In the genomic region with DNA sequence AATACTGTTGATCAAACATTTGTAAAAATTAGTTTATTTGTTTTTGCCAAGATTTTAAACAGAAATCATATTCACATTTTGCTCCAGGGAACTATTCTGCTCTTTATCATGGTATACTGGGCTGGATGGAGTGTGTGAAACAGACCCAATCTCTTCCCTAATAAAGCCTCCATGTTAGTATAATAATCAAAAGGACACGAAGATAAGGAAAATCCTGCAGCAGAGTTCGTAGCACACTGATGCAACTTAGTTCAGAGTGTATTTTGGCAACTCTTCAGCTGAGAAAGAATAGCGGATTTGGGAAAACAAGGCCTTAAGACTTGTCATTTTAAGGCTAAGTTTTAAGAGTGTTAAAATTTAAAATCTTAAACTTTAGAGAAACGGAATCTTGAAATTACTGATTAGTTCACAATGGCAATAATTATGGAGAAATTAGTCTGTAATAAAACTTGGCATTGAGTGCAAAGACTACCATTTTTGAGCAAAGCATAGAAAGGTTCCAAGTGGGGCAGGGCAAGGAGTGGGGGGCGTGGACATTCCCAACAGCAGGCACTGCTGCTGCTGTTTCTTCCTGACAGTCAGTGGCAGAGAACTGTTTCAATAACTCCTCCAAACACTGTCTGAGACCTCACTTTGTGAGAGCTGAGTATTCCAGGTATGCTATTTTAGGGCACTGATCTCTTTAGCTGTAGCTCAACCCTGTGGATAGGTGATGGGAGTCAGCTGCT, we compare ENCODE assay signal across 23 cellular contexts.
"Had no signal": no experiment of that assay in that cellular context is flagged by ENCODE, and none has a peak within 500 bp of the region (broad histone marks: within the 10 kb centered on the region; RNA-seq: fewer than 3 reads in every experiment).

No MANE protein-coding gene starts in this region.

- H3K27ac ChIP-seq: heart right ventricle, hepatocyte, lower lobe of right lung, neutrophil, parathyroid adenoma, psoas muscle, right lobe of liver, stomach, testis, thyroid gland, transverse colon, upper lobe of left lung had no signal

- H3K4me3 ChIP-seq: heart right ventricle, hepatocyte, lower lobe of right lung, psoas muscle, right lobe of liver, stomach, testis, thyroid gland, transverse colon, upper lobe of left lung had no signal

- DNase-seq: heart right ventricle; islet precursor cell; lower lobe of right lung; mesenchymal stem cell; naive thymus-derived CD8-positive, alpha-beta T cell; occipital lobe; psoas muscle; right lobe of liver; stimulated activated CD4-positive, alpha-beta T cell treated with anti-CD3 and anti-CD28 coated beads, Interleukin-12 subunit alpha, Interleukin-12 subunit beta, amount 100 ng/mL, for 4 hours; stimulated activated CD4-positive, alpha-beta T cell treated with anti-CD3 and anti-CD28 coated beads, Interleukin-15, amount 100 ng/mL, for 24 hours; stimulated activated CD4-positive, alpha-beta T cell treated with anti-CD3 and anti-CD28 coated beads, Interleukin-2, amount 100 ng/mL, for 24 hours; stimulated activated CD4-positive, alpha-beta T cell treated with anti-CD3 and anti-CD28 coated beads, Interleukin-4, amount 100 ng/mL, for 1 hour; stimulated activated naive B cell treated with anti-CD40 and anti-IgM and Interleukin-4, amounts not matched to agents 10 μg/mL and 1 μg/mL and 100 μg/mL, for 72 hours; stimulated activated naive CD8-positive, alpha-beta T cell treated with anti-CD3 and anti-CD28 coated beads, Interleukin-15, Interleukin-2, amounts not matched to agents 100 U/mL and 50 U/mL, for 24 hours; stomach; testis; thyroid gland; transverse colon; upper lobe of left lung had no signal

- H3K36me3 ChIP-seq: heart right ventricle, lower lobe of right lung, neutrophil, right lobe of liver, stomach, thyroid gland, transverse colon, upper lobe of left lung had no signal

- H3K4me2 ChIP-seq: hepatocyte had no signal

- H3K79me2 ChIP-seq: hepatocyte, parathyroid adenoma had no signal

- H3K27me3 ChIP-seq: heart right ventricle, hepatocyte, neutrophil, right lobe of liver, stomach, testis, thyroid gland, transverse colon, upper lobe of left lung had no signal

- H2AFZ ChIP-seq: hepatocyte, parathyroid adenoma had no signal

- ATAC-seq: heart right ventricle; left lobe of liver; lower lobe of right lung; naive thymus-derived CD8-positive, alpha-beta T cell; psoas muscle; right lobe of liver; stimulated activated naive B cell treated with anti-CD40 and anti-IgM and Interleukin-4, amounts not matched to agents 10 μg/mL and 1 μg/mL and 100 μg/mL, for 72 hours; stimulated activated naive CD8-positive, alpha-beta T cell treated with anti-CD3 and anti-CD28 coated beads, Interleukin-15, Interleukin-2, amounts not matched to agents 100 U/mL and 50 U/mL, for 24 hours had no signal

- H3K4me1 ChIP-seq: heart right ventricle, lower lobe of right lung, parathyroid adenoma, psoas muscle, right lobe of liver, stomach, testis, thyroid gland, transverse colon, upper lobe of left lung had no signal

- H3K9ac ChIP-seq: parathyroid adenoma had no signal

- H3K9me3 ChIP-seq: lower lobe of right lung, neutrophil, psoas muscle, right lobe of liver, testis, thyroid gland, transverse colon, upper lobe of left lung had no signal
